In genomic region chr5:16749626-16750025, GRCh38 we compare ENCODE assay signal across 2 cellular contexts.
TF ChIP-seq lines count a peak whose summit lies in the region.

No MANE protein-coding gene starts in this region.

TF ChIP-seq in H1, 55 proteins besides CTCF, POLR2A, EP300 and RAD21:
- TF ChIP-seq ATF2 (IDR thresholded peaks at IDR 0.05; ENCODE audit: low read length) (no peak), POU5F1 (IDR thresholded peaks at IDR 0.05; ENCODE audit: low read depth, low read length) (no peak)
- TF ChIP-seq, protein P1, sequence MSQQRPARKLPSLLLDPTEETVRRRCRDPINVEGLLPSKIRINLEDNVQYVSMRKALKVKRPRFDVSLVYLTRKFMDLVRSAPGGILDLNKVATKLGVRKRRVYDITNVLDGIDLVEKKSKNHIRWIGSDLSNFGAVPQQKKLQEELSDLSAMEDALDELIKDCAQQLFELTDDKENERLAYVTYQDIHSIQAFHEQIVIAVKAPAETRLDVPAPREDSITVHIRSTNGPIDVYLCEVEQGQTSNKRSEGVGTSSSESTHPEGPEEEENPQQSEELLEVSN (IDR thresholded peaks at IDR 0.05) = no peak

TF ChIP-seq in WTC11, 78 proteins besides CTCF, POLR2A, EP300 and RAD21:
- TF ChIP-seq, protein P2, sequence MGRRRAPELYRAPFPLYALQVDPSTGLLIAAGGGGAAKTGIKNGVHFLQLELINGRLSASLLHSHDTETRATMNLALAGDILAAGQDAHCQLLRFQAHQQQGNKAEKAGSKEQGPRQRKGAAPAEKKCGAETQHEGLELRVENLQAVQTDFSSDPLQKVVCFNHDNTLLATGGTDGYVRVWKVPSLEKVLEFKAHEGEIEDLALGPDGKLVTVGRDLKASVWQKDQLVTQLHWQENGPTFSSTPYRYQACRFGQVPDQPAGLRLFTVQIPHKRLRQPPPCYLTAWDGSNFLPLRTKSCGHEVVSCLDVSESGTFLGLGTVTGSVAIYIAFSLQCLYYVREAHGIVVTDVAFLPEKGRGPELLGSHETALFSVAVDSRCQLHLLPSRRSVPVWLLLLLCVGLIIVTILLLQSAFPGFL (CRISPR knock-in tag; IDR thresholded peaks at IDR 0.05; ENCODE audit: borderline replicate concordance) = no peak
